11 cellular contexts compared by ENCODE assay signal in the genomic region with DNA sequence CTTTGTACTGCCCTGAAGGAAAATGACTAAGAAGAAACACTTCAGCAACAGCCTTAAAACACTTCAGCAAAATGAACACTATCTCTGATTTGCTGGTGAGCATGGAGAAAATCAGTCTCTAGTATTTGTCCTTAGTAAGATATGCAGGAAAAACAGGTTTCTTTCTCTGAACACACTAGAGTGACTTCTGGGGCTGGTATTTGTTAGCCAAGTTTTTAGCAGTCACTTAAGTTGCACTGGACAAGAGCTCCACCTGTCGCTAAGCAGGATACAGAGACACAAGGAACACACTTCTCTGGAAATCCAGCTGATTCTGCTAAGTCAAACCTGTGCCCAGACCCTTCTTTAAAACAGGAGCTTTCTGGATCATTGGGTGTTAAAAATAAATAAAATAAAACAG.
DNase-seq lines count a peak whose midpoint lies in the region; ATAC-seq and TF ChIP-seq lines count a peak whose summit lies in the region.
"Had no signal": no experiment of that assay in that cellular context is flagged by ENCODE, and none has a peak within 500 bp of the region (broad histone marks: within the 10 kb centered on the region; RNA-seq: fewer than 3 reads in every experiment).

No MANE protein-coding gene starts in this region.

- no peaks in the 10 kb centered on the region for H3K23me2 ChIP-seq in H9 (ENCODE audit: insufficient read length, low read depth, low read length, poor library complexity, severe bottlenecking)

- no peak overlapping the region for H2BK12ac ChIP-seq in H9 (ENCODE audit: insufficient read length, low read depth, low read length)

- in situ Hi-C loops in gastrocnemius medialis (cut with MboI; ENCODE audit: low sequenced_read_pairs in 4 of 4) = loop anchor here in 1 of 4 donors (10.0 kb wide), 1 partner anchor 74 kb away; no protein-coding TSS in a partner anchor

- no peaks in the 10 kb centered on the region for H4K20me1 ChIP-seq in H9 (ENCODE audit: control insufficient read depth, insufficient read depth, insufficient read length)

- intact Hi-C loops in ascending aorta (cut with DNase I) (loop anchor here (1.0 kb wide), 2 partner anchors 76 to 114 kb away; no protein-coding TSS in a partner anchor), left ventricle myocardium inferior (cut with micrococcal nuclease) (loop anchor here (5.0 kb wide), 1 partner anchor 111 kb away; no protein-coding TSS in a partner anchor), gastrocnemius medialis (cut with DNase I; ENCODE audit: low total_unique reads) (loop anchor here (2.0 to 10.0 kb wide), 3 partner anchors 78 to 264 kb away; a partner anchor contains a TSS)

- no peaks in the 10 kb centered on the region for H3K27me3 ChIP-seq in H9 (ENCODE audit: insufficient read depth, low read length)
- H3K27me3 ChIP-seq in ascending aorta = no peaks in the 10 kb centered on the region
- H3K27me3 ChIP-seq in left ventricle myocardium inferior (ENCODE audit: low read depth) = no peaks in the 10 kb centered on the region
- no peaks in the 10 kb centered on the region for H3K27me3 ChIP-seq in gastrocnemius medialis
- H3K27me3 ChIP-seq: adrenal gland had no signal

- H3K4me3 ChIP-seq in ascending aorta (no peak overlapping the region), left ventricle myocardium inferior (no peak overlapping the region), gastrocnemius medialis (no peak overlapping the region)
- H3K4me3 ChIP-seq: adrenal gland had no signal

- H3K23ac ChIP-seq in H9 (ENCODE audit: insufficient read length, low read depth, low read length) = no peak overlapping the region

- no peaks in the 10 kb centered on the region for H3K9me3 Mint-ChIP-seq in H9
- H3K9me3 Mint-ChIP-seq in activated T-helper 17 cell treated with anti-CD3 and anti-CD28 coated beads, Interleukin-2, amount 50 U/mL, for 72 hours = no peaks in the 10 kb centered on the region

- H3K18ac ChIP-seq in H9 (ENCODE audit: insufficient read length, low read depth, low read length) = no peak overlapping the region

- no peak overlapping the region for H2BK120ac ChIP-seq in H9 (ENCODE audit: low read depth, low read length, poor library complexity, severe bottlenecking)

- H3K79me2 ChIP-seq in H9 (ENCODE audit: insufficient read depth, low read length) = no peaks in the 10 kb centered on the region

- H3K27ac Mint-ChIP-seq in H9 = 0 out of 7 replicates have a peak overlapping the region, but pooled peaks of 1 of the 3 experiments have one; percentile 44
- H3K27ac Mint-ChIP-seq in activated T-helper 17 cell treated with anti-CD3 and anti-CD28 coated beads, Interleukin-2, amount 50 U/mL, for 72 hours = no peak overlapping the region

- no peak overlapping the region for H2AK5ac ChIP-seq in H9 (ENCODE audit: insufficient read length, low read length)

- H4K5ac ChIP-seq in H9 (ENCODE audit: insufficient read length, low read depth, low read length) = no peak overlapping the region

- H4K8ac ChIP-seq in H9 (replicated peaks; ENCODE audit: insufficient read length, low read depth, low read length) = no peak overlapping the region

- no peak overlapping the region for H3K9ac ChIP-seq in H9 (ENCODE audit: extremely low read depth, insufficient read length, low read length)

- H2BK15ac ChIP-seq in H9 (ENCODE audit: low read depth, low read length) = no peak overlapping the region

- no peak overlapping the region for H4K91ac ChIP-seq in H9 (ENCODE audit: insufficient read length, low read depth, low read length)

- H3K9me3 ChIP-seq in H9 (ENCODE audit: control insufficient read depth, low read depth, low read length) (no peaks in the 10 kb centered on the region), ascending aorta (no peaks in the 10 kb centered on the region), left ventricle myocardium inferior (replicated peaks) (no peaks in the 10 kb centered on the region), gastrocnemius medialis (no peaks in the 10 kb centered on the region)
- H3K9me3 ChIP-seq: adrenal gland had no signal

- no peaks in the 10 kb centered on the region for H3K27me3 Mint-ChIP-seq in H9 (ENCODE audit: low read depth)
- H3K27me3 Mint-ChIP-seq in activated T-helper 17 cell treated with anti-CD3 and anti-CD28 coated beads, Interleukin-2, amount 50 U/mL, for 72 hours = no peaks in the 10 kb centered on the region

- H3K36me3 Mint-ChIP-seq in H9 (ENCODE audit: insufficient read depth in 1 of 3, low read depth in 3 of 3) = peaks cover 12 to 62% (median 31%) of the 10 kb centered on the region in 3 experiments; a peak in 6 of 7 replicates
- H3K36me3 Mint-ChIP-seq in activated T-helper 17 cell treated with anti-CD3 and anti-CD28 coated beads, Interleukin-2, amount 50 U/mL, for 72 hours (ENCODE audit: low read depth) = peaks cover 97% of the 10 kb centered on the region

- H3K4me1 ChIP-seq in H9 (ENCODE audit: insufficient read depth, low read length) = no peaks in the 10 kb centered on the region
- H3K4me1 ChIP-seq in ascending aorta = peaks cover 0 to 14% of the 10 kb centered on the region in 2 donors
- peaks cover 54% of the 10 kb centered on the region for H3K4me1 ChIP-seq in left ventricle myocardium inferior
- peaks cover 19 to 23% of the 10 kb centered on the region in 2 donors for H3K4me1 ChIP-seq in gastrocnemius medialis

- H3K4me3 Mint-ChIP-seq in H9 = no peak overlapping the region
- H3K4me3 Mint-ChIP-seq in activated T-helper 17 cell treated with anti-CD3 and anti-CD28 coated beads, Interleukin-2, amount 50 U/mL, for 72 hours = no peak overlapping the region

- peak; percentile 38; the same call in 2 of the 3 replicates for TF ChIP-seq CTCF in H9 (conservative IDR thresholded peaks at IDR 0.05)
- TF ChIP-seq CTCF in ascending aorta (IDR thresholded peaks at IDR 0.05) = peak; percentile 66 to 67 (median 67)
- TF ChIP-seq CTCF in left ventricle myocardium inferior (IDR thresholded peaks at IDR 0.05; ENCODE audit: borderline replicate concordance) = peak; percentile 67
- peak in 4 of 5 experiments; percentile 15 to 47 (median 42) for TF ChIP-seq CTCF in gastrocnemius medialis (IDR thresholded peaks at IDR 0.05 in 4 of 5, conservative IDR thresholded peaks at IDR 0.05 in 1 of 5)

- H3K4ac ChIP-seq in H9 (ENCODE audit: low read depth, low read length) = no peak overlapping the region

- H3K79me1 ChIP-seq in H9 (ENCODE audit: insufficient read depth, low read depth, low read length, poor library complexity, severe bottlenecking) = no peaks in the 10 kb centered on the region

- H3K27ac ChIP-seq in H9 (ENCODE audit: insufficient read length, low read depth, low read length) (no peak overlapping the region), ascending aorta (peak overlapping the region in 1 of 2 donors; percentile 21), left ventricle myocardium inferior (replicated peaks) (peak overlapping the region; percentile 70), gastrocnemius medialis (peak overlapping the region in 3 of 4 donors; percentile 28 to 47 (median 43))
- H3K27ac ChIP-seq: adrenal gland had no signal

- no peak overlapping the region for H2BK5ac ChIP-seq in H9 (ENCODE audit: insufficient read length, low read length)

- no peak overlapping the region for H3K4me2 ChIP-seq in H9 (ENCODE audit: insufficient read depth, insufficient read length, low read length)

- H2AFZ ChIP-seq in H9 (ENCODE audit: low read length) = no peak overlapping the region

- no peak for DNase-seq in H9
- peak in 1 of 2 donors; percentile 69 for DNase-seq in ascending aorta (ENCODE audit: low spot score in 2 of 2)
- no peak for DNase-seq in left ventricle myocardium inferior
- DNase-seq in gastrocnemius medialis = no peak
- DNase-seq in NCI-H2081 treated with DMSO at 0.1 percent for 48 hours (lab: John Stamatoyannopoulos, UW) = no peak
- no peak for DNase-seq in NCI-H146 treated with DMSO at 0.1 percent for 48 hours (lab: John Stamatoyannopoulos, UW; ENCODE audit: unreplicated experiment)
- DNase-seq: NCI-H526 treated with DMSO at 0.1 percent for 48 hours had no signal

- no CpG with 5 or more reads among the region's 1 CpG for WGBS in H9 (ENCODE audit: extremely low coverage, insufficient read length, low lambda C conversion rate)

- no peak overlapping the region for H2BK20ac ChIP-seq in H9 (ENCODE audit: low read depth, low read length, poor library complexity, severe bottlenecking)

- H3T11ph ChIP-seq in H9 (ENCODE audit: low read length) = no peak overlapping the region

- H3K56ac ChIP-seq in H9 (ENCODE audit: insufficient read length, low read depth, low read length) = no peak overlapping the region

- H3K4me1 Mint-ChIP-seq in H9 = no peaks in the 10 kb centered on the region
- peaks cover 12% of the 10 kb centered on the region for H3K4me1 Mint-ChIP-seq in activated T-helper 17 cell treated with anti-CD3 and anti-CD28 coated beads, Interleukin-2, amount 50 U/mL, for 72 hours

- H3K36me3 ChIP-seq in ascending aorta (peaks cover 18 to 39% of the 10 kb centered on the region in 2 donors), left ventricle myocardium inferior (peaks cover 42% of the 10 kb centered on the region), gastrocnemius medialis (peaks cover 0 to 27% of the 10 kb centered on the region in 2 donors)

- no peak overlapping the region for H3K14ac ChIP-seq in H9 (ENCODE audit: insufficient read depth, low read length)

- ATAC-seq in gastrocnemius medialis (peak; percentile 37 to 57), GM19397 (IDR thresholded peaks at IDR 0.05; ENCODE audit: unreplicated experiment) (no peak)
- no peak for ATAC-seq in activated T-helper 17 cell treated with anti-CD3 and anti-CD28 coated beads, Interleukin-2, amount 50 U/mL, for 72 hours (replicated peaks)
- ATAC-seq: activated CD4-positive, CD25-positive, alpha-beta regulatory T cell treated with anti-CD3 and anti-CD28 coated beads, Interleukin-2, amount 50 U/mL, for 24 hours had no signal

- no peak for TF ChIP-seq POLR2A in gastrocnemius medialis (IDR thresholded peaks at IDR 0.05)

Comparison
In these comparisons a context has a peak if more than half of its experiments do, and no peak if none do; other contexts are left out.
1. ATAC-seq: peak in gastrocnemius medialis (2 of 2); none in GM19397 (single experiment) and activated T-helper 17 cell treated with anti-CD3 and anti-CD28 coated beads, Interleukin-2, amount 50 U/mL, for 72 hours (single experiment).
2. Peak in every context shown above with its lines, with median percentiles within 50 percentile points of each other: CTCF ChIP-seq.